ENCODE assay signal across 17 cellular contexts in genomic region chr4:168784786-168785461, GRCh38.
A peak's percentile ranks its signal among the peaks of the same experiment; 100 is the strongest.
DNase-seq lines count a peak whose midpoint lies in the region; ATAC-seq, FAIRE-seq and TF ChIP-seq lines count a peak whose summit lies in the region.
"Had no signal": no experiment of that assay in that cellular context is flagged by ENCODE, and none has a peak within 500 bp of the region (broad histone marks: within the 10 kb centered on the region; RNA-seq: fewer than 3 reads in every experiment).

No MANE protein-coding gene starts in this region.

- no peak for TF ChIP-seq EP300 in A549 (IDR thresholded peaks at IDR 0.05)
- no peak for TF ChIP-seq EP300 in tibial nerve (IDR thresholded peaks at IDR 0.05)

- no peaks in the 10 kb centered on the region for H3K36me3 ChIP-seq in RWPE2 (ENCODE audit: low read depth)
- no peaks in the 10 kb centered on the region for H3K36me3 ChIP-seq in neural progenitor cell
- no peaks in the 10 kb centered on the region for H3K36me3 ChIP-seq in tibial nerve
- H3K36me3 ChIP-seq: HAP-1 had no signal

- peaks cover 29% of the 10 kb centered on the region for H3K4me1 Mint-ChIP-seq in neural progenitor cell
- peaks cover 3% of the 10 kb centered on the region in 2 donors for H3K4me1 Mint-ChIP-seq in stimulated activated naive B cell treated with anti-CD40 and anti-IgM and Interleukin-4, amounts not matched to agents 10 μg/mL and 1 μg/mL and 100 μg/mL, for 72 hours

- H3K36me3 Mint-ChIP-seq in neural progenitor cell, result peaks cover 6% of the 10 kb centered on the region
- no peaks in the 10 kb centered on the region for H3K36me3 Mint-ChIP-seq in stimulated activated naive B cell treated with anti-CD40 and anti-IgM and Interleukin-4, amounts not matched to agents 10 μg/mL and 1 μg/mL and 100 μg/mL, for 72 hours

- H3K79me2 ChIP-seq in neural progenitor cell (ENCODE audit: low read depth), result no peaks in the 10 kb centered on the region

- no peak overlapping the region for H3K4me3 Mint-ChIP-seq in neural progenitor cell
- H3K4me3 Mint-ChIP-seq in stimulated activated naive B cell treated with anti-CD40 and anti-IgM and Interleukin-4, amounts not matched to agents 10 μg/mL and 1 μg/mL and 100 μg/mL, for 72 hours, result no peak overlapping the region
- H3K4me3 Mint-ChIP-seq: activated T-helper 1 cell treated with anti-CD3 and anti-CD28 coated beads, Interleukin-12 subunit alpha, Interleukin-12 subunit beta, Interleukin-2, Interleukin-4 antibody, amounts not matched to agents 30 ng/mL and 10 ng/mL and 1 ng/mL, durations not matched to agents 14 hours and 24 hours and 36 hours; nephron had no signal

- H4K20me1 ChIP-seq in neural progenitor cell (ENCODE audit: low read depth), result peaks cover 5% of the 10 kb centered on the region

- FAIRE-seq in A549 (lab: Jason Lieb, UNC), result no peak

- peaks cover 9% of the 10 kb centered on the region for H3K27me3 Mint-ChIP-seq in neural progenitor cell (ENCODE audit: insufficient read depth, low read depth)
- H3K27me3 Mint-ChIP-seq in stimulated activated naive B cell treated with anti-CD40 and anti-IgM and Interleukin-4, amounts not matched to agents 10 μg/mL and 1 μg/mL and 100 μg/mL, for 72 hours, result peaks cover 9 to 18% of the 10 kb centered on the region in 2 donors

- H3K27me3 ChIP-seq in RWPE2 (ENCODE audit: insufficient read depth, poor library complexity, severe bottlenecking) (no peaks in the 10 kb centered on the region), neural progenitor cell (no peaks in the 10 kb centered on the region), tibial nerve (no peaks in the 10 kb centered on the region)

- no peak for TF ChIP-seq RAD21 in A549 (conservative IDR thresholded peaks at IDR 0.05 in 1 of 2, IDR thresholded peaks at IDR 0.05 in 1 of 2)

- peaks cover 35% of the 10 kb centered on the region for H3F3A ChIP-seq in neural progenitor cell (ENCODE audit: low read depth)

- TF ChIP-seq POLR2A in A549 (IDR thresholded peaks at IDR 0.05; ENCODE audit: low read length) (no peak), tibial nerve (IDR thresholded peaks at IDR 0.05) (no peak)

- TF ChIP-seq CTCF in A549 (IDR thresholded peaks at IDR 0.05), result no peak
- TF ChIP-seq CTCF in RWPE2 (IDR thresholded peaks at IDR 0.05; ENCODE audit: poor library complexity, severe bottlenecking), result no peak
- TF ChIP-seq CTCF in neural progenitor cell (IDR thresholded peaks at IDR 0.05), result no peak
- TF ChIP-seq CTCF in tibial nerve (IDR thresholded peaks at IDR 0.05), result no peak

- H3K4me3 ChIP-seq in A549, result no peak overlapping the region
- no peak overlapping the region for H3K4me3 ChIP-seq in RWPE2 (ENCODE audit: severe bottlenecking)
- peak overlapping the region; percentile 9 for H3K4me3 ChIP-seq in neural progenitor cell
- H3K4me3 ChIP-seq in tibial nerve, result no peak overlapping the region
- H3K4me3 ChIP-seq: HAP-1 had no signal

- H3K27ac Mint-ChIP-seq in neural progenitor cell, result peak overlapping the region; percentile 35
- H3K27ac Mint-ChIP-seq in stimulated activated naive B cell treated with anti-CD40 and anti-IgM and Interleukin-4, amounts not matched to agents 10 μg/mL and 1 μg/mL and 100 μg/mL, for 72 hours, result no peak overlapping the region
- H3K27ac Mint-ChIP-seq: activated T-helper 1 cell treated with anti-CD3 and anti-CD28 coated beads, Interleukin-12 subunit alpha, Interleukin-12 subunit beta, Interleukin-2, Interleukin-4 antibody, amounts not matched to agents 30 ng/mL and 10 ng/mL and 1 ng/mL, durations not matched to agents 14 hours and 24 hours and 36 hours had no signal

- H2AFZ ChIP-seq in neural progenitor cell (replicated peaks), result no peak overlapping the region

- WGBS in A549 (ENCODE audit: missing lambda C conversion rate), result 91% methylated on average over 10 of the region's 10 CpGs
- WGBS in tibial nerve, 2 donors, result 49 to 55% methylated on average over 10 of the region's 10 CpGs

- POLR2A ChIA-PET in A549 (lab: Yijun Ruan, JAX), result no interaction called here

- H3K27ac ChIP-seq in A549, result peak overlapping the region; percentile 14 to 34; a peak in 3 of 6 replicates
- peak overlapping the region; percentile 56 for H3K27ac ChIP-seq in RWPE2 (ENCODE audit: poor library complexity, severe bottlenecking)
- H3K27ac ChIP-seq in neural progenitor cell, result peak overlapping the region; percentile 93
- H3K27ac ChIP-seq in tibial nerve, result peak overlapping the region in 1 of 4 donors; percentile 25

- ATAC-seq in A549 (no peak), RWPE2 (ENCODE audit: low read depth) (peak; percentile 92), HG03045 (IDR thresholded peaks at IDR 0.05; ENCODE audit: unreplicated experiment) (no peak)
- no peak for ATAC-seq in stimulated activated naive B cell treated with anti-CD40 and anti-IgM and Interleukin-4, amounts not matched to agents 10 μg/mL and 1 μg/mL and 100 μg/mL, for 72 hours (replicated peaks)

- CTCF ChIA-PET in A549 (lab: Yijun Ruan, JAX), result interaction anchor here (1.0 kb wide), 1 partner anchor 199 kb away, joined by 3 read pairs; no protein-coding TSS in a partner anchor

- H3K4me2 ChIP-seq in A549, result 0 out of 3 replicates have a peak overlapping the region, but pooled peaks have one; percentile 10
- H3K4me2 ChIP-seq in neural progenitor cell, result peak overlapping the region; percentile 61

- H3K9me3 Mint-ChIP-seq in neural progenitor cell, result no peaks in the 10 kb centered on the region
- H3K9me3 Mint-ChIP-seq in stimulated activated naive B cell treated with anti-CD40 and anti-IgM and Interleukin-4, amounts not matched to agents 10 μg/mL and 1 μg/mL and 100 μg/mL, for 72 hours, result no peaks in the 10 kb centered on the region
- H3K9me3 Mint-ChIP-seq: activated T-helper 1 cell treated with anti-CD3 and anti-CD28 coated beads, Interleukin-12 subunit alpha, Interleukin-12 subunit beta, Interleukin-2, Interleukin-4 antibody, amounts not matched to agents 30 ng/mL and 10 ng/mL and 1 ng/mL, durations not matched to agents 14 hours and 24 hours and 36 hours; nephron had no signal

- H3K9me3 ChIP-seq in A549, result no peaks in the 10 kb centered on the region
- H3K9me3 ChIP-seq in RWPE2 (ENCODE audit: severe bottlenecking), result no peaks in the 10 kb centered on the region
- no peaks in the 10 kb centered on the region for H3K9me3 ChIP-seq in neural progenitor cell (ENCODE audit: low read depth)
- no peaks in the 10 kb centered on the region for H3K9me3 ChIP-seq in tibial nerve
- H3K9me3 ChIP-seq: HAP-1 had no signal

- H3K4me1 ChIP-seq in A549, result peaks cover 39% of the 10 kb centered on the region
- peaks cover 9% of the 10 kb centered on the region for H3K4me1 ChIP-seq in RWPE2 (ENCODE audit: insufficient read depth, poor library complexity, severe bottlenecking)
- peaks cover 48% of the 10 kb centered on the region for H3K4me1 ChIP-seq in neural progenitor cell
- H3K4me1 ChIP-seq in tibial nerve, result peaks cover 0 to 14% (median 0%) of the 10 kb centered on the region in 4 donors

- DNase-seq in A549 (ENCODE audit: low read depth in 1 of 2, low spot score in 1 of 2) (peak in 1 of 2 experiments; percentile 13), RWPE2 (ENCODE audit: low spot score) (no peak), glomerular visceral epithelial cell (ENCODE audit: extremely low spot score) (peak; percentile 87), neural progenitor cell (ENCODE audit: low spot score) (peak; percentile 89), tibial nerve (ENCODE audit: low spot score in 2 of 2) (no peak)
- DNase-seq in stimulated activated naive B cell treated with anti-CD40 and anti-IgM and Interleukin-4, amounts not matched to agents 10 μg/mL and 1 μg/mL and 100 μg/mL, for 72 hours, result no peak
- DNase-seq in activated CD4-positive, CD25-positive, alpha-beta regulatory T cell (lab: John Stamatoyannopoulos, UW), result no peak
- DNase-seq: activated CD4-positive, alpha-beta T cell treated with anti-CD3 and anti-CD28 coated beads for 48 hours; COR-L47; foreskin fibroblast; NCI-H1092; NCI-H345; T-helper 2 cell had no signal

- no peak overlapping the region for H3K9ac ChIP-seq in neural progenitor cell

TF ChIP-seq in A549, 52 proteins besides CTCF, POLR2A, EP300 and RAD21:
- no peak for TF ChIP-seq FOSL2 (IDR thresholded peaks at IDR 0.05)
- TF ChIP-seq FOSL2 (CRISPR knock-in tag; IDR thresholded peaks at IDR 0.05), result no peak
- TF ChIP-seq MAFK (IDR thresholded peaks at IDR 0.05; ENCODE audit: partially characterized antibody), result no peak
- TF ChIP-seq ZSCAN20 (CRISPR knock-in tag; IDR thresholded peaks at IDR 0.05), result no peak
- no peak for TF ChIP-seq EHF (CRISPR knock-in tag; IDR thresholded peaks at IDR 0.05)
- no peak for TF ChIP-seq FOXS1 (CRISPR knock-in tag; IDR thresholded peaks at IDR 0.05)

Comparison
In these comparisons a context has a peak if more than half of its experiments do, and no peak if none do; other contexts are left out.
1. DNase-seq: peak in glomerular visceral epithelial cell (single experiment) and neural progenitor cell (single experiment); none in RWPE2 (single experiment), stimulated activated naive B cell treated with anti-CD40 and anti-IgM and Interleukin-4, amounts not matched to agents 10 μg/mL and 1 μg/mL and 100 μg/mL, for 72 hours (single experiment), activated CD4-positive, CD25-positive, alpha-beta regulatory T cell (0 of 4) and tibial nerve (0 of 2).